32 cellular contexts compared by ENCODE assay signal in the genomic region with DNA sequence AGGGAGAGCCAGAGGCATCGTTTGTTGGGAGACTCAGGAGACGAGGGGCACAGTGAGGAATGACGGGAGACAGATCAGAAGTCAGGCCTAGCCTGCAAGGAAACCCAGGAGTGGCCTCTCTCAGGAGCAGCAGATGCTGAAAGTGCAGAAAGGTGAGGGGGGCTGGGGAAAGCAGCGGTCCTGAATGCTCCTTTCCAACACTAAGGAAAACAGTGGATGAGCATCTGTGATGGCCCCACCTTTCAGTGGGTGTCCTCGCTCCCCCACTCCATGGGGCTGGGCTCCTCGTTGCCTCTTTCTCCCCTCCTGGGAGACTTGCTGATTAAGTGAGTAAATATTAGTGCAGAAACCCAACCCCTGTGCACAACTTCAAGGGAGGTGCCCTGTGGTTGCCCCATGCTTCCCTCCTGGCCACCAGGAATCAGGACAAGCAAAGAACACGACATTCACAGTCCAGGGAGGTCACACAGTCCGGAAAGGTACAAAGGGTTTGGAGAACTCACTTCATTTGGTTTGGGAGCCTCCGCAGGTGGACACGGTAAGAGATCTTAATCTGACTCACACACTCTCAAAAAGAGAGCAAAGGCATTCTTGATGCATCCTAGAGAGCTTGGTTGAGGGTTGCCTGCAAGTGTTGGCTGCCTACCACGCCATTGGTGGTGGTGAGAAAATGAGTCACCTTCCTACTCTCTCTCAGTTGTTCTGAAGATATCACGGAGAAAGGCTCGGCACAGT. TPM values are rescaled to one million over a fixed set of nuclear protein-coding genes. Genes with fewer than 3 reads are reported as not detected.
DNase-seq lines count a peak whose midpoint lies in the region; ATAC-seq and TF ChIP-seq lines count a peak whose summit lies in the region.
"Had no signal": no experiment of that assay in that cellular context is flagged by ENCODE, and none has a peak within 500 bp of the region (broad histone marks: within the 10 kb centered on the region; RNA-seq: fewer than 3 reads in every experiment).

No MANE protein-coding gene starts in this region.

- H3K27me3 Mint-ChIP-seq in activated CD4-positive, alpha-beta T cell treated with anti-CD3 and anti-CD28 coated beads for 36 hours, result peaks cover 10% of the 10 kb centered on the region
- peaks cover 31 to 55% of the 10 kb centered on the region in 2 donors for H3K27me3 Mint-ChIP-seq in stimulated activated naive B cell treated with anti-CD40 and anti-IgM and Interleukin-4, amounts not matched to agents 10 μg/mL and 1 μg/mL and 100 μg/mL, for 72 hours

- intact Hi-C loops in activated CD4-positive, alpha-beta T cell treated with anti-CD3 and anti-CD28 coated beads for 36 hours (cut with DNase I, micrococcal nuclease), result loop anchor here in 1 of 2 experiments (10.0 kb wide), 1 partner anchor 58 kb away; a partner anchor contains a TSS

- no peak overlapping the region for H3K4me3 Mint-ChIP-seq in activated CD4-positive, alpha-beta T cell treated with anti-CD3 and anti-CD28 coated beads for 36 hours
- no peak overlapping the region for H3K4me3 Mint-ChIP-seq in stimulated activated naive B cell treated with anti-CD40 and anti-IgM and Interleukin-4, amounts not matched to agents 10 μg/mL and 1 μg/mL and 100 μg/mL, for 72 hours
- H3K4me3 Mint-ChIP-seq: activated naive CD8-positive, alpha-beta T cell treated with anti-CD3 and anti-CD28 coated beads, Interleukin-2, amount 50 U/mL, for 24 hours; B cell; brain; natural killer cell had no signal

- DNase-seq in activated CD4-positive, alpha-beta T cell treated with anti-CD3 and anti-CD28 coated beads for 36 hours, result peak; percentile 47
- DNase-seq in activated CD4-positive, alpha-beta T cell treated with anti-CD3 and anti-CD28 coated beads, Interleukin-2, amount 50 U/mL, for 1 hour, result no peak
- peak; percentile 4 for DNase-seq in stimulated activated CD4-positive, alpha-beta T cell treated with anti-CD3 and anti-CD28 coated beads, Interleukin-1b, Interleukin-23, amount 100 ng/mL, for 48 hours
- DNase-seq in stimulated activated CD4-positive, alpha-beta T cell treated with anti-CD3 and anti-CD28 coated beads, Interleukin-4, amount 100 ng/mL, for 24 hours, result no peak
- DNase-seq in islet precursor cell (peak; percentile 52), suprapubic skin (ENCODE audit: low spot score in 2 of 2) (peak; percentile 13 to 44), NCI-H187 treated with DMSO at 0.1 percent for 48 hours (lab: John Stamatoyannopoulos, UW) (no peak)
- no peak for DNase-seq in stimulated activated naive B cell treated with anti-CD40 and anti-IgM and Interleukin-4, amounts not matched to agents 10 μg/mL and 1 μg/mL and 100 μg/mL, for 72 hours
- DNase-seq: activated effector memory CD4-positive, alpha-beta T cell treated with Interleukin-2 at 50 U/mL for 16 hours; activated naive CD8-positive, alpha-beta T cell treated with anti-CD3 and anti-CD28 coated beads, Interleukin-2, amount 50 U/mL, for 24 hours; DMS153; effector memory CD4-positive, alpha-beta T cell; foreskin keratinocyte; GDM1; natural killer cell; NCI-H1092; NCI-H1930; PC-3; right cardiac atrium; SHP77 treated with DMSO at 0.1 percent for 48 hours; stimulated activated CD8-positive, alpha-beta memory T cell treated with anti-CD3 and anti-CD28 coated beads, Interleukin-4, amount 100 ng/mL, for 48 hours; substantia nigra; T-helper 9 cell; uterus had no signal

- POLR2A ChIA-PET in activated CD4-positive, alpha-beta T cell treated with anti-CD3 and anti-CD28 coated beads for 36 hours (lab: Charles Lee), result interaction anchor here (0.6 kb wide), 1 partner anchor 563 kb away, joined by 6 read pairs; no protein-coding TSS in a partner anchor

- TF ChIP-seq POLR2A in suprapubic skin (IDR thresholded peaks at IDR 0.05), result no peak

- no peaks in the 10 kb centered on the region for H3K9me3 ChIP-seq in suprapubic skin
- H3K9me3 ChIP-seq: uterus had no signal

- no peaks in the 10 kb centered on the region for H3K4me1 Mint-ChIP-seq in activated CD4-positive, alpha-beta T cell treated with anti-CD3 and anti-CD28 coated beads for 36 hours
- no peaks in the 10 kb centered on the region for H3K4me1 Mint-ChIP-seq in stimulated activated naive B cell treated with anti-CD40 and anti-IgM and Interleukin-4, amounts not matched to agents 10 μg/mL and 1 μg/mL and 100 μg/mL, for 72 hours
- H3K4me1 Mint-ChIP-seq: activated naive CD8-positive, alpha-beta T cell treated with anti-CD3 and anti-CD28 coated beads, Interleukin-2, amount 50 U/mL, for 24 hours; B cell; natural killer cell had no signal

- peak; percentile 91 for ATAC-seq in activated CD4-positive, alpha-beta T cell treated with anti-CD3 and anti-CD28 coated beads for 36 hours
- ATAC-seq in stimulated activated naive B cell treated with anti-CD40 and anti-IgM and Interleukin-4, amounts not matched to agents 10 μg/mL and 1 μg/mL and 100 μg/mL, for 72 hours (replicated peaks), result no peak
- ATAC-seq: activated naive CD8-positive, alpha-beta T cell treated with anti-CD3 and anti-CD28 coated beads, Interleukin-2, amount 50 U/mL, for 24 hours; esophagus mucosa; foreskin keratinocyte; HCT116; left lobe of liver; natural killer cell; PC-3; right cardiac atrium had no signal

- peaks cover 22% of the 10 kb centered on the region for H3K27me3 ChIP-seq in suprapubic skin
- H3K27me3 ChIP-seq: uterus had no signal

- no peaks in the 10 kb centered on the region for H3K4me1 ChIP-seq in suprapubic skin
- H3K4me1 ChIP-seq: foreskin keratinocyte, uterus had no signal

- no peak overlapping the region for H3K27ac ChIP-seq in suprapubic skin
- H3K27ac ChIP-seq: foreskin keratinocyte, HL-60, uterus had no signal

- WGBS in suprapubic skin, result 62% methylated on average over 13 of the region's 13 CpGs

- no peaks in the 10 kb centered on the region for H3K36me3 Mint-ChIP-seq in activated CD4-positive, alpha-beta T cell treated with anti-CD3 and anti-CD28 coated beads for 36 hours (ENCODE audit: low read depth)
- no peaks in the 10 kb centered on the region for H3K36me3 Mint-ChIP-seq in stimulated activated naive B cell treated with anti-CD40 and anti-IgM and Interleukin-4, amounts not matched to agents 10 μg/mL and 1 μg/mL and 100 μg/mL, for 72 hours
- H3K36me3 Mint-ChIP-seq: brain, natural killer cell had no signal

- H3K36me3 ChIP-seq in suprapubic skin, result no peaks in the 10 kb centered on the region
- H3K36me3 ChIP-seq: uterus had no signal

- H3K27ac Mint-ChIP-seq in activated CD4-positive, alpha-beta T cell treated with anti-CD3 and anti-CD28 coated beads for 36 hours, result no peak overlapping the region
- H3K27ac Mint-ChIP-seq in stimulated activated naive B cell treated with anti-CD40 and anti-IgM and Interleukin-4, amounts not matched to agents 10 μg/mL and 1 μg/mL and 100 μg/mL, for 72 hours, result no peak overlapping the region
- H3K27ac Mint-ChIP-seq: activated naive CD8-positive, alpha-beta T cell treated with anti-CD3 and anti-CD28 coated beads, Interleukin-2, amount 50 U/mL, for 24 hours; B cell; brain; natural killer cell had no signal

- H3K4me3 ChIP-seq in suprapubic skin, result no peak overlapping the region
- H3K4me3 ChIP-seq: uterus had no signal

- no peaks in the 10 kb centered on the region for H3K9me3 Mint-ChIP-seq in activated CD4-positive, alpha-beta T cell treated with anti-CD3 and anti-CD28 coated beads for 36 hours (ENCODE audit: low read depth)
- H3K9me3 Mint-ChIP-seq in stimulated activated naive B cell treated with anti-CD40 and anti-IgM and Interleukin-4, amounts not matched to agents 10 μg/mL and 1 μg/mL and 100 μg/mL, for 72 hours, result no peaks in the 10 kb centered on the region
- H3K9me3 Mint-ChIP-seq: activated naive CD8-positive, alpha-beta T cell treated with anti-CD3 and anti-CD28 coated beads, Interleukin-2, amount 50 U/mL, for 24 hours; natural killer cell had no signal

- TF ChIP-seq CTCF in suprapubic skin (IDR thresholded peaks at IDR 0.05), result no peak

- no peak for TF ChIP-seq EP300 in suprapubic skin (IDR thresholded peaks at IDR 0.05)

- CTCF ChIA-PET in activated CD4-positive, alpha-beta T cell treated with anti-CD3 and anti-CD28 coated beads for 36 hours (lab: Charles Lee), result interaction anchor here (0.5 kb wide), 1 partner anchor 8 kb away, joined by 3 read pairs; no protein-coding TSS in a partner anchor

RNA-seq across cellular contexts. Expression of a gene that starts 9.7 kb away (rescaled TPM):
- total RNA-seq in activated CD4-positive, alpha-beta T cell treated with anti-CD3 and anti-CD28 coated beads for 36 hours, result not detected
- total RNA-seq in suprapubic skin, result not detected
- total RNA-seq: activated CD8-positive, alpha-beta memory T cell treated with anti-CD3 and anti-CD28 coated beads for 36 hours; B cell; foreskin keratinocyte; natural killer cell; osteocyte; PC-3; right cardiac atrium had no signal

RNA-seq across cellular contexts. Expression of a gene that starts 37.5 kb away (rescaled TPM):
- not detected for total RNA-seq in activated CD4-positive, alpha-beta T cell treated with anti-CD3 and anti-CD28 coated beads for 36 hours
- total RNA-seq in suprapubic skin, result not detected
- total RNA-seq: activated CD8-positive, alpha-beta memory T cell treated with anti-CD3 and anti-CD28 coated beads for 36 hours; B cell; esophagus mucosa; foreskin keratinocyte; left lobe of liver; natural killer cell; osteocyte; PC-3; right cardiac atrium; uterus had no signal

RNA-seq across cellular contexts. Expression of a gene that starts 56.1 kb away (rescaled TPM):
- not detected for total RNA-seq in activated CD4-positive, alpha-beta T cell treated with anti-CD3 and anti-CD28 coated beads for 36 hours
- not detected for total RNA-seq in suprapubic skin
- total RNA-seq: activated CD8-positive, alpha-beta memory T cell treated with anti-CD3 and anti-CD28 coated beads for 36 hours; B cell; esophagus mucosa; foreskin keratinocyte; left lobe of liver; natural killer cell; osteocyte; PC-3; right cardiac atrium; uterus had no signal

Comparison
In these comparisons a context has a peak if more than half of its experiments do, and no peak if none do; other contexts are left out.
1. DNase-seq: peak in activated CD4-positive, alpha-beta T cell treated with anti-CD3 and anti-CD28 coated beads for 36 hours (single experiment), stimulated activated CD4-positive, alpha-beta T cell treated with anti-CD3 and anti-CD28 coated beads, Interleukin-1b, Interleukin-23, amount 100 ng/mL, for 48 hours (single experiment), islet precursor cell (single experiment) and suprapubic skin (2 of 2); none in activated CD4-positive, alpha-beta T cell treated with anti-CD3 and anti-CD28 coated beads, Interleukin-2, amount 50 U/mL, for 1 hour (single experiment), stimulated activated CD4-positive, alpha-beta T cell treated with anti-CD3 and anti-CD28 coated beads, Interleukin-4, amount 100 ng/mL, for 24 hours (single experiment), NCI-H187 treated with DMSO at 0.1 percent for 48 hours (single experiment) and stimulated activated naive B cell treated with anti-CD40 and anti-IgM and Interleukin-4, amounts not matched to agents 10 μg/mL and 1 μg/mL and 100 μg/mL, for 72 hours (single experiment).